21 cellular contexts compared by ENCODE assay signal in genomic region chr2:230600881-230601280, GRCh38.
A peak's percentile ranks its signal among the peaks of the same experiment; 100 is the strongest.
DNase-seq lines count a peak whose midpoint lies in the region; ATAC-seq, FAIRE-seq and TF ChIP-seq lines count a peak whose summit lies in the region.
"Had no signal": no experiment of that assay in that cellular context is flagged by ENCODE, and none has a peak within 500 bp of the region (broad histone marks: within the 10 kb centered on the region; RNA-seq: fewer than 3 reads in every experiment).

No MANE protein-coding gene starts in this region.

- H3K36me3 ChIP-seq in KOPT-K1 (ENCODE audit: insufficient read depth, low read length) (no peaks in the 10 kb centered on the region), vagina (no peaks in the 10 kb centered on the region), kidney (ENCODE audit: control insufficient read depth in 1 of 2, insufficient read depth in 2 of 2, low read length in 2 of 2) (no peaks in the 10 kb centered on the region)
- H3K36me3 ChIP-seq: neutrophil, SJCRH30, stomach had no signal

- no peak for DNase-seq in activated T-cell treated with anti-CD3 and anti-CD28 coated beads, Interleukin-2, amount 50 U/mL, for 72 hours
- no peak for DNase-seq in activated T-cell treated with anti-CD3 and anti-CD28 coated beads, Interleukin-2, amount 50 U/mL, for 1 hour
- DNase-seq in activated T-helper 2 cell treated with anti-CD3 and anti-CD28 coated beads, Interferon-gamma antibody, Interleukin-2, Interleukin-4, amounts not matched to agents 10 μg/mL and 5 μg/mL and 100 μg/mL, durations not matched to agents 14 hours and 24 hours and 36 hours (ENCODE audit: low spot score), result no peak
- no peak for DNase-seq in vagina (ENCODE audit: extremely low spot score in 2 of 2)
- DNase-seq in kidney, result no peak
- DNase-seq in GM03348 (ENCODE audit: low spot score), result no peak
- DNase-seq: activated CD4-positive, alpha-beta T cell treated with anti-CD3 and anti-CD28 coated beads for 48 hours; activated gamma-delta T cell; body of pancreas; IMR-90; left colon; midbrain; NCI-H1930; NCI-H446; SJCRH30; stomach had no signal

- H3K9me3 ChIP-seq in KOPT-K1 (ENCODE audit: insufficient read depth, low read length, poor library complexity, severe bottlenecking), result peaks cover 27% of the 10 kb centered on the region
- no peaks in the 10 kb centered on the region for H3K9me3 ChIP-seq in vagina
- no peaks in the 10 kb centered on the region for H3K9me3 ChIP-seq in kidney (ENCODE audit: control insufficient read depth in 1 of 2, low read length in 2 of 2)
- H3K9me3 ChIP-seq: body of pancreas, neutrophil, SJCRH30, stomach had no signal

- H3K27ac ChIP-seq in KOPT-K1 (ENCODE audit: low read depth, low read length, poor library complexity, severe bottlenecking), result peak overlapping the region; percentile 42
- no peak overlapping the region for H3K27ac ChIP-seq in vagina
- H3K27ac ChIP-seq in kidney (ENCODE audit: low read depth in 2 of 2, low read length in 2 of 2), result no peak overlapping the region
- H3K27ac ChIP-seq: body of pancreas, coronary artery, neutrophil, SJCRH30, stomach had no signal

- peaks cover 16 to 21% of the 10 kb centered on the region in 2 donors for H3K36me3 Mint-ChIP-seq in activated T-cell treated with anti-CD3 and anti-CD28 coated beads, Interleukin-2, amount 50 U/mL, for 72 hours (ENCODE audit: insufficient read depth in 2 of 2)
- peaks cover 44% of the 10 kb centered on the region for H3K36me3 Mint-ChIP-seq in activated T-helper 2 cell treated with anti-CD3 and anti-CD28 coated beads, Interferon-gamma antibody, Interleukin-2, Interleukin-4, amounts not matched to agents 10 μg/mL and 5 μg/mL and 100 μg/mL, durations not matched to agents 14 hours and 24 hours and 36 hours (ENCODE audit: low read depth)
- H3K36me3 Mint-ChIP-seq in stimulated activated memory B cell treated with anti-CD40 and anti-IgM and Interleukin-4, amounts not matched to agents 10 μg/mL and 1 μg/mL and 100 μg/mL, for 72 hours, result peaks cover 27% of the 10 kb centered on the region

- H3K4me3 ChIP-seq in vagina, result no peak overlapping the region
- H3K4me3 ChIP-seq in kidney (ENCODE audit: low read length in 2 of 2), result no peak overlapping the region
- H3K4me3 ChIP-seq: body of pancreas, coronary artery, SJCRH30, stomach had no signal

- peaks cover 6 to 8% of the 10 kb centered on the region in 2 donors for H3K9me3 Mint-ChIP-seq in activated T-cell treated with anti-CD3 and anti-CD28 coated beads, Interleukin-2, amount 50 U/mL, for 72 hours
- H3K9me3 Mint-ChIP-seq in activated T-helper 2 cell treated with anti-CD3 and anti-CD28 coated beads, Interferon-gamma antibody, Interleukin-2, Interleukin-4, amounts not matched to agents 10 μg/mL and 5 μg/mL and 100 μg/mL, durations not matched to agents 14 hours and 24 hours and 36 hours, result peaks cover 31% of the 10 kb centered on the region
- peaks cover 7% of the 10 kb centered on the region for H3K9me3 Mint-ChIP-seq in stimulated activated memory B cell treated with anti-CD40 and anti-IgM and Interleukin-4, amounts not matched to agents 10 μg/mL and 1 μg/mL and 100 μg/mL, for 72 hours

- H3K9ac ChIP-seq in kidney (ENCODE audit: low read length in 2 of 2), result no peak overlapping the region

- H3K27me3 ChIP-seq in vagina, result no peaks in the 10 kb centered on the region
- H3K27me3 ChIP-seq: body of pancreas, neutrophil, SJCRH30 had no signal

- peaks cover 55% of the 10 kb centered on the region for H3K4me1 Mint-ChIP-seq in activated T-cell treated with anti-CD3 and anti-CD28 coated beads, Interleukin-2, amount 50 U/mL, for 72 hours (ENCODE audit: low read depth)
- H3K4me1 Mint-ChIP-seq in activated T-helper 2 cell treated with anti-CD3 and anti-CD28 coated beads, Interferon-gamma antibody, Interleukin-2, Interleukin-4, amounts not matched to agents 10 μg/mL and 5 μg/mL and 100 μg/mL, durations not matched to agents 14 hours and 24 hours and 36 hours (ENCODE audit: low read depth), result peaks cover 57% of the 10 kb centered on the region
- H3K4me1 Mint-ChIP-seq in stimulated activated memory B cell treated with anti-CD40 and anti-IgM and Interleukin-4, amounts not matched to agents 10 μg/mL and 1 μg/mL and 100 μg/mL, for 72 hours, result peaks cover 93% of the 10 kb centered on the region

- no peak for ATAC-seq in activated T-cell treated with anti-CD3 and anti-CD28 coated beads, Interleukin-2, amount 50 U/mL, for 72 hours (replicated peaks in 1 of 2)
- no peak for ATAC-seq in stimulated activated memory B cell treated with anti-CD40 and anti-IgM and Interleukin-4, amounts not matched to agents 10 μg/mL and 1 μg/mL and 100 μg/mL, for 72 hours
- ATAC-seq: body of pancreas, left colon had no signal

- FAIRE-seq in kidney (lab: Jason Lieb, UNC), result no peak
- FAIRE-seq: endothelial cell of umbilical vein had no signal

- intact Hi-C loops in activated T-helper 2 cell treated with anti-CD3 and anti-CD28 coated beads, Interferon-gamma antibody, Interleukin-2, Interleukin-4, amounts not matched to agents 10 μg/mL and 5 μg/mL and 100 μg/mL, durations not matched to agents 14 hours and 24 hours and 36 hours (cut with micrococcal nuclease), result loop anchor here (1.0 kb wide), 1 partner anchor 18 kb away; no protein-coding TSS in a partner anchor
- intact Hi-C loops in vagina (cut with DNase I), result no loop called here
- intact Hi-C loops in kidney (cut with DNase I), result no loop called here

- no peaks in the 10 kb centered on the region for H3K4me1 ChIP-seq in vagina
- no peaks in the 10 kb centered on the region for H3K4me1 ChIP-seq in kidney (ENCODE audit: control insufficient read depth in 1 of 2, insufficient read depth in 1 of 2, low read depth in 1 of 2, low read length in 2 of 2)
- H3K4me1 ChIP-seq: body of pancreas, SJCRH30, stomach had no signal

- no peak overlapping the region for H3K27ac Mint-ChIP-seq in activated T-cell treated with anti-CD3 and anti-CD28 coated beads, Interleukin-2, amount 50 U/mL, for 72 hours
- peak overlapping the region; percentile 21 for H3K27ac Mint-ChIP-seq in activated T-helper 2 cell treated with anti-CD3 and anti-CD28 coated beads, Interferon-gamma antibody, Interleukin-2, Interleukin-4, amounts not matched to agents 10 μg/mL and 5 μg/mL and 100 μg/mL, durations not matched to agents 14 hours and 24 hours and 36 hours
- peak overlapping the region; percentile 99 for H3K27ac Mint-ChIP-seq in stimulated activated memory B cell treated with anti-CD40 and anti-IgM and Interleukin-4, amounts not matched to agents 10 μg/mL and 1 μg/mL and 100 μg/mL, for 72 hours

- TF ChIP-seq POLR2A in vagina (IDR thresholded peaks at IDR 0.05), result no peak

- peak overlapping the region; percentile 43 to 83 for H3K4me3 Mint-ChIP-seq in activated T-cell treated with anti-CD3 and anti-CD28 coated beads, Interleukin-2, amount 50 U/mL, for 72 hours
- no peak overlapping the region for H3K4me3 Mint-ChIP-seq in activated T-helper 2 cell treated with anti-CD3 and anti-CD28 coated beads, Interferon-gamma antibody, Interleukin-2, Interleukin-4, amounts not matched to agents 10 μg/mL and 5 μg/mL and 100 μg/mL, durations not matched to agents 14 hours and 24 hours and 36 hours (ENCODE audit: low read depth)
- H3K4me3 Mint-ChIP-seq in stimulated activated memory B cell treated with anti-CD40 and anti-IgM and Interleukin-4, amounts not matched to agents 10 μg/mL and 1 μg/mL and 100 μg/mL, for 72 hours, result peak overlapping the region; percentile 74

- TF ChIP-seq CTCF in vagina (IDR thresholded peaks at IDR 0.05) (no peak), kidney (IDR thresholded peaks at IDR 0.05; ENCODE audit: borderline replicate concordance, extremely low read depth, insufficient read depth) (no peak)

- no peaks in the 10 kb centered on the region for H3K27me3 Mint-ChIP-seq in activated T-cell treated with anti-CD3 and anti-CD28 coated beads, Interleukin-2, amount 50 U/mL, for 72 hours (ENCODE audit: low read depth)
- no peaks in the 10 kb centered on the region for H3K27me3 Mint-ChIP-seq in activated T-helper 2 cell treated with anti-CD3 and anti-CD28 coated beads, Interferon-gamma antibody, Interleukin-2, Interleukin-4, amounts not matched to agents 10 μg/mL and 5 μg/mL and 100 μg/mL, durations not matched to agents 14 hours and 24 hours and 36 hours (ENCODE audit: low read depth)
- no peaks in the 10 kb centered on the region for H3K27me3 Mint-ChIP-seq in stimulated activated memory B cell treated with anti-CD40 and anti-IgM and Interleukin-4, amounts not matched to agents 10 μg/mL and 1 μg/mL and 100 μg/mL, for 72 hours
